24 cellular contexts compared by ENCODE assay signal in genomic region chr17:58056476-58056875, GRCh38. TPM values are rescaled to one million over a fixed set of nuclear protein-coding genes. Genes with fewer than 3 reads are reported as not detected.
DNase-seq lines count a peak whose midpoint lies in the region; ATAC-seq, FAIRE-seq and TF ChIP-seq lines count a peak whose summit lies in the region.
"Had no signal": no experiment of that assay in that cellular context is flagged by ENCODE, and none has a peak within 500 bp of the region (broad histone marks: within the 10 kb centered on the region; RNA-seq: fewer than 3 reads in every experiment).

No MANE protein-coding gene starts in this region.

- POLR2A ChIA-PET in PC-3 (lab: Charles Lee; ENCODE audit: unreplicated experiment): no interaction called here

- H2BK5ac ChIP-seq in trophoblast cell (ENCODE audit: low read depth, low read length, poor library complexity): no peak overlapping the region

- no peak for FAIRE-seq in bronchial epithelial cell (lab: Jason Lieb, UNC)
- FAIRE-seq: A549, D721Med, GM12878, GM18507 had no signal

- no peak overlapping the region for H2AK5ac ChIP-seq in trophoblast cell (ENCODE audit: low read length)

- H3K18ac ChIP-seq in trophoblast cell (ENCODE audit: low read length): no peak overlapping the region

- H3K79me1 ChIP-seq in trophoblast cell (ENCODE audit: low read length): no peaks in the 10 kb centered on the region

- TF ChIP-seq CTCF in PC-3 (conservative IDR thresholded peaks at IDR 0.05; ENCODE audit: low read depth, low read length) (no peak), bronchial epithelial cell (IDR thresholded peaks at IDR 0.05; ENCODE audit: insufficient read depth, low read length, severe bottlenecking) (no peak)

- CTCF ChIA-PET in PC-3 (lab: Charles Lee): no interaction called here

- peak overlapping the region; percentile 32 for H3K4me2 ChIP-seq in PC-3 (ENCODE audit: low read length)
- H3K4me2 ChIP-seq in trophoblast cell (ENCODE audit: low read length): no peak overlapping the region
- H3K4me2 ChIP-seq: A549; BLaER1 treated with 17β-estradiol and CSF1 and Interleukin-3, amounts not matched to agents 10 nM and 100 nM had no signal

- H2AFZ ChIP-seq in PC-3 (ENCODE audit: low read length) (peak overlapping the region; percentile 42; the same call in 1 of the 2 replicates), trophoblast cell (ENCODE audit: insufficient read depth, low read length, poor library complexity) (no peak overlapping the region)

- no peaks in the 10 kb centered on the region for H3K27me3 ChIP-seq in PC-3 (ENCODE audit: low read length)
- H3K27me3 ChIP-seq in bronchial epithelial cell (ENCODE audit: control insufficient read depth, insufficient read depth, low read length): no peaks in the 10 kb centered on the region
- H3K27me3 ChIP-seq in trophoblast cell (ENCODE audit: insufficient read depth, low read length): no peaks in the 10 kb centered on the region
- H3K27me3 ChIP-seq: BLaER1 treated with 17β-estradiol and CSF1 and Interleukin-3, amounts not matched to agents 10 nM and 100 nM had no signal

- H3F3A ChIP-seq in PC-3 (ENCODE audit: low read length, unreplicated experiment): no peaks in the 10 kb centered on the region

- no peak overlapping the region for H3K4ac ChIP-seq in trophoblast cell (ENCODE audit: low read depth, low read length)

- H3K9me3 ChIP-seq in PC-3 (ENCODE audit: low read length) (no peaks in the 10 kb centered on the region), trophoblast cell (ENCODE audit: insufficient read depth, low read depth, low read length) (peaks cover 2% of the 10 kb centered on the region)
- H3K9me3 ChIP-seq: A549; BE2C; BLaER1 treated with 17β-estradiol and CSF1 and Interleukin-3, amounts not matched to agents 10 nM and 100 nM had no signal

- H4K8ac ChIP-seq in trophoblast cell (ENCODE audit: low read depth, low read length): no peak overlapping the region

- H3K9ac ChIP-seq in PC-3 (ENCODE audit: low read length): no peak overlapping the region
- no peak overlapping the region for H3K9ac ChIP-seq in trophoblast cell (ENCODE audit: low read length)
- H3K9ac ChIP-seq: BLaER1 treated with 17β-estradiol and CSF1 and Interleukin-3, amounts not matched to agents 10 nM and 100 nM had no signal

- H4K91ac ChIP-seq in trophoblast cell (ENCODE audit: low read depth, low read length): no peak overlapping the region

- no peaks in the 10 kb centered on the region for H3K9me2 ChIP-seq in PC-3 (replicated peaks; ENCODE audit: low read length)

- H3K4me1 ChIP-seq in PC-3 (ENCODE audit: insufficient read depth, low read length): peaks cover 12% of the 10 kb centered on the region
- no peaks in the 10 kb centered on the region for H3K4me1 ChIP-seq in trophoblast cell (ENCODE audit: control insufficient read depth in 1 of 2, insufficient read depth in 2 of 2, low read length in 2 of 2)
- H3K4me1 ChIP-seq: A549; BE2C; BLaER1 treated with 17β-estradiol and CSF1 and Interleukin-3, amounts not matched to agents 10 nM and 100 nM had no signal

- DNase-seq in PC-3: peak; percentile 69
- peak; percentile 55 for DNase-seq in bronchial epithelial cell (ENCODE audit: low read depth)
- DNase-seq in trophoblast cell: peak; percentile 33 to 55
- no peak for DNase-seq in amygdala (lab: John Stamatoyannopoulos, UW)
- DNase-seq in activated effector memory CD4-positive, alpha-beta T cell treated with anti-CD3 and anti-CD28 coated beads, Interleukin-2, amount 50 U/mL, for 16 hours: no peak
- DNase-seq in cerebellum (ENCODE audit: low spot score): no peak
- DNase-seq: 8988T; ACHN; AML-193; BE2C; CD4-positive, alpha-beta T cell; CD8-positive, alpha-beta memory T cell; DMS 273 treated with DMSO at 0.1 percent for 48 hours; DMS79; EL; GDM1; GOT3; H7; HCEC 1CT had no signal

- H3K79me2 ChIP-seq in PC-3 (ENCODE audit: low read length) (no peaks in the 10 kb centered on the region), trophoblast cell (ENCODE audit: control insufficient read depth, insufficient read depth, low read length, poor library complexity) (no peaks in the 10 kb centered on the region)

- no TSS peak for BruUV-seq in PC-3 (replicated peaks; lab: Mats Ljungman, UMichigan)

- ATAC-seq in PC-3: peak; percentile 78
- ATAC-seq: A549, GM12878 had no signal

- H2BK12ac ChIP-seq in trophoblast cell (ENCODE audit: low read length): no peak overlapping the region

- H2BK120ac ChIP-seq in trophoblast cell (ENCODE audit: insufficient read depth, low read length, poor library complexity): no peak overlapping the region

- H3K23ac ChIP-seq in trophoblast cell (ENCODE audit: low read length): no peak overlapping the region

- H3K4me3 ChIP-seq in PC-3 (ENCODE audit: low read length): no peak overlapping the region
- H3K4me3 ChIP-seq in bronchial epithelial cell (ENCODE audit: low read depth, low read length): no peak overlapping the region
- no peak overlapping the region for H3K4me3 ChIP-seq in trophoblast cell (ENCODE audit: low read depth, low read length)
- H3K4me3 ChIP-seq: A549; BLaER1 treated with 17β-estradiol and CSF1 and Interleukin-3, amounts not matched to agents 10 nM and 100 nM; GM12878 had no signal

- H4K12ac ChIP-seq in trophoblast cell (ENCODE audit: low read depth, low read length): no peak overlapping the region

- H3K36me3 ChIP-seq in PC-3 (ENCODE audit: low read depth, low read length) (no peaks in the 10 kb centered on the region), bronchial epithelial cell (ENCODE audit: control insufficient read depth, insufficient read depth, low read length) (no peaks in the 10 kb centered on the region), trophoblast cell (ENCODE audit: control insufficient read depth in 1 of 2, insufficient read depth in 2 of 2, low read length in 2 of 2) (no peaks in the 10 kb centered on the region)
- H3K36me3 ChIP-seq: BE2C; BLaER1 treated with 17β-estradiol and CSF1 and Interleukin-3, amounts not matched to agents 10 nM and 100 nM had no signal

- H3K14ac ChIP-seq in trophoblast cell (ENCODE audit: low read length): no peak overlapping the region

- intact Hi-C loops in PC-3 (cut with micrococcal nuclease): no loop called here

- H3K27ac ChIP-seq in PC-3 (ENCODE audit: low read length) (no peak overlapping the region), trophoblast cell (ENCODE audit: low read depth, low read length) (no peak overlapping the region)
- H3K27ac ChIP-seq: A549; BLaER1 treated with 17β-estradiol and CSF1 and Interleukin-3, amounts not matched to agents 10 nM and 100 nM had no signal

- H4K20me1 ChIP-seq in PC-3 (ENCODE audit: low read length): no peaks in the 10 kb centered on the region
- H4K20me1 ChIP-seq: BLaER1 treated with 17β-estradiol and CSF1 and Interleukin-3, amounts not matched to agents 10 nM and 100 nM had no signal

RNA-seq across cellular contexts. Expression of gene DYNLL2, which starts 26.7 kb away (rescaled TPM):
- total RNA-seq in PC-3 (2014; rRNA removed) (38.0 and 50.3 TPM in 2 replicates), bronchial epithelial cell (16.8 and 27.3 TPM in 2 replicates), cerebellum (41.7 TPM)
- 20.6 and 21.7 TPM in 2 replicates for polyA plus RNA-seq in trophoblast cell (2013)

RNA-seq across cellular contexts. Expression of gene SRSF1, which starts 49.4 kb away (rescaled TPM):
- total RNA-seq in PC-3 (2014; rRNA removed) (325 and 342 TPM in 2 replicates), bronchial epithelial cell (239 and 392 TPM in 2 replicates), cerebellum (310 TPM)
- 176 and 177 TPM in 2 replicates for polyA plus RNA-seq in trophoblast cell (2013)

Comparison
In these comparisons a context has a peak if more than half of its experiments do, and no peak if none do; other contexts are left out.
1. DNase-seq: peak in PC-3 (single experiment), bronchial epithelial cell (single experiment) and trophoblast cell (2 of 2); none in amygdala (0 of 56), activated effector memory CD4-positive, alpha-beta T cell treated with anti-CD3 and anti-CD28 coated beads, Interleukin-2, amount 50 U/mL, for 16 hours (single experiment) and cerebellum (single experiment).